Comparison of ENCODE assay signal across 9 cellular contexts in genomic region chr18:5868218-5868904, GRCh38. TPM values are rescaled to one million over a fixed set of nuclear protein-coding genes. Genes with fewer than 3 reads are reported as not detected.
DNase-seq lines count a peak whose midpoint lies in the region; ATAC-seq and TF ChIP-seq lines count a peak whose summit lies in the region.
"Had no signal": no experiment of that assay in that cellular context is flagged by ENCODE, and none has a peak within 500 bp of the region (broad histone marks: within the 10 kb centered on the region; RNA-seq: fewer than 3 reads in every experiment).

No MANE protein-coding gene starts in this region.

- no peaks in the 10 kb centered on the region for H3K27me3 Mint-ChIP-seq in activated T-helper 2 cell treated with anti-CD3 and anti-CD28 coated beads, Interferon-gamma antibody, Interleukin-2, Interleukin-4, amounts not matched to agents 10 μg/mL and 5 μg/mL and 100 μg/mL, durations not matched to agents 14 hours and 24 hours and 36 hours (ENCODE audit: low read depth)

- H3K4me1 ChIP-seq in cardiac muscle cell (ENCODE audit: low read depth) (no peaks in the 10 kb centered on the region), psoas muscle (no peaks in the 10 kb centered on the region)

- intact Hi-C loops in activated T-helper 2 cell treated with anti-CD3 and anti-CD28 coated beads, Interferon-gamma antibody, Interleukin-2, Interleukin-4, amounts not matched to agents 10 μg/mL and 5 μg/mL and 100 μg/mL, durations not matched to agents 14 hours and 24 hours and 36 hours (cut with micrococcal nuclease): loop anchor here (5.0 kb wide), 1 partner anchor 1019 kb away; no protein-coding TSS in a partner anchor
- intact Hi-C loops in psoas muscle (cut with DNase I): no loop called here

- 39 to 44% (median 41%) methylated on average over 13 of the region's 13 CpGs for WGBS in psoas muscle, 3 donors

- TF ChIP-seq CTCF in cardiac muscle cell (IDR thresholded peaks at IDR 0.05; ENCODE audit: low read depth, low read length) (peak; percentile 86), psoas muscle (IDR thresholded peaks at IDR 0.05) (peak; percentile 54)

- H3K9me3 Mint-ChIP-seq in activated T-helper 2 cell treated with anti-CD3 and anti-CD28 coated beads, Interferon-gamma antibody, Interleukin-2, Interleukin-4, amounts not matched to agents 10 μg/mL and 5 μg/mL and 100 μg/mL, durations not matched to agents 14 hours and 24 hours and 36 hours: no peaks in the 10 kb centered on the region

- no peak overlapping the region for H3K4me3 ChIP-seq in cardiac muscle cell
- H3K4me3 ChIP-seq in psoas muscle: no peak overlapping the region

- H3K27ac ChIP-seq in cardiac muscle cell: no peak overlapping the region
- no peak overlapping the region for H3K27ac ChIP-seq in psoas muscle

- peak; percentile 90 for ATAC-seq in GM18907 (IDR thresholded peaks at IDR 0.05; ENCODE audit: unreplicated experiment)
- peak; percentile 86 for ATAC-seq in HG03175 (IDR thresholded peaks at IDR 0.05; ENCODE audit: unreplicated experiment)
- ATAC-seq in psoas muscle: peak in 3 of 4 donors; percentile 67 to 77 (median 72)

- H3K27ac Mint-ChIP-seq in activated T-helper 2 cell treated with anti-CD3 and anti-CD28 coated beads, Interferon-gamma antibody, Interleukin-2, Interleukin-4, amounts not matched to agents 10 μg/mL and 5 μg/mL and 100 μg/mL, durations not matched to agents 14 hours and 24 hours and 36 hours: no peak overlapping the region
- H3K27ac Mint-ChIP-seq: stimulated activated naive CD8-positive, alpha-beta T cell treated with anti-CD3 and anti-CD28 coated beads, Interleukin-15, Interleukin-2, amounts not matched to agents 100 ng/mL and 50 ng/mL, for 24 hours had no signal

- DNase-seq in D341Med (ENCODE audit: low spot score): peak; percentile 68
- DNase-seq in NCI-H345 (lab: John Stamatoyannopoulos, UW): peak; percentile 66
- DNase-seq in activated T-helper 2 cell treated with anti-CD3 and anti-CD28 coated beads, Interferon-gamma antibody, Interleukin-2, Interleukin-4, amounts not matched to agents 10 μg/mL and 5 μg/mL and 100 μg/mL, durations not matched to agents 14 hours and 24 hours and 36 hours (ENCODE audit: low spot score): peak; percentile 33
- DNase-seq in cardiac muscle cell (ENCODE audit: low read depth in 1 of 2, low spot score in 1 of 2): peak; percentile 91 to 94
- peak; percentile 34 to 49 for DNase-seq in psoas muscle
- DNase-seq in HuH-7.5 (ENCODE audit: low spot score): no peak

- H3K9me3 ChIP-seq in cardiac muscle cell (ENCODE audit: low read depth) (no peaks in the 10 kb centered on the region), psoas muscle (no peaks in the 10 kb centered on the region)

- H3K27me3 ChIP-seq in cardiac muscle cell (no peaks in the 10 kb centered on the region), psoas muscle (ENCODE audit: insufficient read depth in 3 of 3, low read length in 2 of 3) (peaks cover 0 to 2% (median 0%) of the 10 kb centered on the region in 3 donors)

- H3K4me1 Mint-ChIP-seq in activated T-helper 2 cell treated with anti-CD3 and anti-CD28 coated beads, Interferon-gamma antibody, Interleukin-2, Interleukin-4, amounts not matched to agents 10 μg/mL and 5 μg/mL and 100 μg/mL, durations not matched to agents 14 hours and 24 hours and 36 hours (ENCODE audit: low read depth): no peaks in the 10 kb centered on the region

- H3K36me3 ChIP-seq in cardiac muscle cell (no peaks in the 10 kb centered on the region), psoas muscle (ENCODE audit: insufficient read depth in 1 of 2, low read depth in 1 of 2) (no peaks in the 10 kb centered on the region)

- H3K36me3 Mint-ChIP-seq in activated T-helper 2 cell treated with anti-CD3 and anti-CD28 coated beads, Interferon-gamma antibody, Interleukin-2, Interleukin-4, amounts not matched to agents 10 μg/mL and 5 μg/mL and 100 μg/mL, durations not matched to agents 14 hours and 24 hours and 36 hours (ENCODE audit: low read depth): no peaks in the 10 kb centered on the region

- no peak overlapping the region for H3K4me3 Mint-ChIP-seq in activated T-helper 2 cell treated with anti-CD3 and anti-CD28 coated beads, Interferon-gamma antibody, Interleukin-2, Interleukin-4, amounts not matched to agents 10 μg/mL and 5 μg/mL and 100 μg/mL, durations not matched to agents 14 hours and 24 hours and 36 hours (ENCODE audit: low read depth)
- H3K4me3 Mint-ChIP-seq: stimulated activated naive CD8-positive, alpha-beta T cell treated with anti-CD3 and anti-CD28 coated beads, Interleukin-15, Interleukin-2, amounts not matched to agents 100 ng/mL and 50 ng/mL, for 24 hours had no signal

RNA-seq across cellular contexts. Expression of gene TMEM200C, which starts 27.0 kb away (rescaled TPM):
- 0.02 TPM in 1 of 2 replicates, not detected in the other for total RNA-seq in activated T-helper 2 cell treated with anti-CD3 and anti-CD28 coated beads, Interferon-gamma antibody, Interleukin-2, Interleukin-4, amounts not matched to agents 10 μg/mL and 5 μg/mL and 100 μg/mL, durations not matched to agents 14 hours and 24 hours and 36 hours
- total RNA-seq in cardiac muscle cell (26.8 and 40.8 TPM in 2 replicates), psoas muscle (under 1 TPM in 3 of 4 donors, not detected in 1; 0.04 to 0.15 (median 0.08) TPM)
- polyA plus RNA-seq in cardiac muscle cell (13.5 and 18.2 TPM in 2 replicates), psoas muscle (under 1 TPM in 2 of 3 donors, not detected in 1; under 0.01 to 0.03 TPM)

Comparison
In these comparisons a context has a peak if more than half of its experiments do, and no peak if none do; other contexts are left out.
1. RNA of gene TMEM200C, which starts 27.0 kb away (total RNA-seq): 26.8 to 40.8 TPM in cardiac muscle cell; 0.04 to 0.15 TPM in psoas muscle and 0.02 TPM in activated T-helper 2 cell treated with anti-CD3 and anti-CD28 coated beads, Interferon-gamma antibody, Interleukin-2, Interleukin-4, amounts not matched to agents 10 μg/mL and 5 μg/mL and 100 μg/mL, durations not matched to agents 14 hours and 24 hours and 36 hours; every median in the first group is over 10 times any median in the second.
2. Peak in every context shown above with its lines, with median percentiles within 50 percentile points of each other: ATAC-seq.